23 cellular contexts compared by ENCODE assay signal in genomic region chr3:132422531-132422930, GRCh38.
"Had no signal": no experiment of that assay in that cellular context is flagged by ENCODE, and none has a peak within 500 bp of the region (broad histone marks: within the 10 kb centered on the region; RNA-seq: fewer than 3 reads in every experiment).

No MANE protein-coding gene starts in this region.

- H3K27ac Mint-ChIP-seq: activated CD8-positive, alpha-beta T cell treated with anti-CD3 and anti-CD28 coated beads, Interleukin-2, amount 10 ng/mL, durations not matched to agents 7 days and 5 days; activated naive CD8-positive, alpha-beta T cell treated with anti-CD3 and anti-CD28 coated beads, Interleukin-2, amount 10 ng/mL, durations not matched to agents 7 days and 5 days had no signal

- H3K9me3 ChIP-seq: adrenal gland, body of pancreas had no signal

- H3K4me3 ChIP-seq: adrenal gland, body of pancreas, SK-N-MC had no signal

- H3K27me3 ChIP-seq: adrenal gland, body of pancreas had no signal

- H3K27me3 Mint-ChIP-seq: activated naive CD8-positive, alpha-beta T cell treated with anti-CD3 and anti-CD28 coated beads, Interleukin-2, amount 10 ng/mL, durations not matched to agents 7 days and 5 days had no signal

- H3K27ac ChIP-seq: adrenal gland, body of pancreas, SK-N-MC had no signal

- FAIRE-seq: bronchial epithelial cell had no signal

- ATAC-seq: activated CD4-positive, CD25-positive, alpha-beta regulatory T cell treated with anti-CD3 and anti-CD28 coated beads, Interleukin-2, amount 50 U/mL, for 24 hours; activated CD8-positive, alpha-beta T cell treated with anti-CD3 and anti-CD28 coated beads, Interleukin-2, amount 10 ng/mL, durations not matched to agents 7 days and 5 days; body of pancreas had no signal

- DNase-seq: activated CD4-positive, alpha-beta T cell treated with anti-CD3 and anti-CD28 coated beads for 4 hours; activated CD8-positive, alpha-beta memory T cell treated with anti-CD3 and anti-CD28 coated beads, Interleukin-2, amount 50 U/mL, for 48 hours; activated CD8-positive, alpha-beta T cell treated with anti-CD3 and anti-CD28 coated beads, Interleukin-2, amount 10 ng/mL, durations not matched to agents 7 days and 5 days; activated naive CD4-positive, alpha-beta T cell treated with anti-CD3 and anti-CD28 coated beads, Interleukin-2, amount 50 U/mL, for 16 hours; activated naive CD8-positive, alpha-beta T cell treated with anti-CD3 and anti-CD28 coated beads, Interleukin-2, amount 10 ng/mL, durations not matched to agents 7 days and 5 days; activated T-cell treated with anti-CD3 and anti-CD28 coated beads, Interleukin-2, amount 50 U/mL, for 1 hour; anterior cingulate cortex; body of pancreas; central memory CD4-positive, alpha-beta T cell; MM.1S; NCI-H1105; NCI-H1436; NCI-H1694 treated with DMSO at 0.1 percent for 48 hours; NCI-H2081 treated with DMSO at 0.1 percent for 48 hours; NCI-H446; NCI-H526; NCI-H82; SIG-M5; T-helper 1 cell had no signal

- H3K9me3 Mint-ChIP-seq: activated naive CD8-positive, alpha-beta T cell treated with anti-CD3 and anti-CD28 coated beads, Interleukin-2, amount 10 ng/mL, durations not matched to agents 7 days and 5 days had no signal

- H3K36me3 ChIP-seq: adrenal gland had no signal

- H3K4me3 Mint-ChIP-seq: activated CD8-positive, alpha-beta T cell treated with anti-CD3 and anti-CD28 coated beads, Interleukin-2, amount 10 ng/mL, durations not matched to agents 7 days and 5 days; activated naive CD8-positive, alpha-beta T cell treated with anti-CD3 and anti-CD28 coated beads, Interleukin-2, amount 10 ng/mL, durations not matched to agents 7 days and 5 days had no signal
